8 cellular contexts compared by ENCODE assay signal in genomic region chr7:149623262-149623997, GRCh38.
DNase-seq lines count a peak whose midpoint lies in the region; ATAC-seq, FAIRE-seq and TF ChIP-seq lines count a peak whose summit lies in the region.
"Not testable (repeated sequence)": the region's sequence is repeated elsewhere in the genome, so short reads cannot be mapped to it uniquely, and the experiment has no call there.

No MANE protein-coding gene starts in this region.

- H3K9ac ChIP-seq in HUES64 (ENCODE audit: low read depth, low read length) (peak overlapping the region; percentile 84), keratinocyte (ENCODE audit: control insufficient read depth, extremely low read depth, insufficient read depth, low read length) (peak overlapping the region; percentile 82)

- dilution Hi-C loops in keratinocyte (cut with MboI; ENCODE audit: extremely low pct_ligation_motif_present, low sequenced_read_pairs): not testable (repeated sequence)

- CTCF ChIA-PET in CD8-positive, alpha-beta memory T cell (lab: Charles Lee): interaction anchor here (0.9 to 2.4 kb wide), 7 partner anchors 11 to 201 kb away, joined by 3 to 6 read pairs (median 4); partner anchors contain the start of gene ZNF467

- peaks cover 41 to 52% (median 48%) of the 10 kb centered on the region in 3 donors for H3K4me1 Mint-ChIP-seq in CD8-positive, alpha-beta memory T cell
- peaks cover 44% of the 10 kb centered on the region for H3K4me1 Mint-ChIP-seq in activated naive CD8-positive, alpha-beta T cell (ENCODE audit: low read depth)

- H3K79me2 ChIP-seq in keratinocyte (ENCODE audit: control insufficient read depth, insufficient read depth, low read length): peaks cover 43% of the 10 kb centered on the region

- peak overlapping the region; percentile 83 for H3K4me3 ChIP-seq in CD8-positive, alpha-beta memory T cell (ENCODE audit: low read length)
- H3K4me3 ChIP-seq in HUES64 (ENCODE audit: low read length): peak overlapping the region; percentile 77
- peak overlapping the region; percentile 91 for H3K4me3 ChIP-seq in epithelial cell of proximal tubule (ENCODE audit: low read depth, low read length)
- peak overlapping the region; percentile 77 to 96 (median 87) for H3K4me3 ChIP-seq in keratinocyte (ENCODE audit: control insufficient read depth in 2 of 3, extremely low read depth in 1 of 3, insufficient read depth in 2 of 3, low read depth in 1 of 3, low read length in 3 of 3)
- H3K4me3 ChIP-seq in testis: peak overlapping the region; percentile 97 to 99

- H3K36me3 Mint-ChIP-seq in CD8-positive, alpha-beta memory T cell: peaks cover 3 to 38% (median 9%) of the 10 kb centered on the region in 3 donors
- H3K36me3 Mint-ChIP-seq in activated naive CD8-positive, alpha-beta T cell: not testable (repeated sequence)

- peak overlapping the region; percentile 89 to 95 (median 93) for H3K4me3 Mint-ChIP-seq in CD8-positive, alpha-beta memory T cell
- peak overlapping the region; percentile 96 for H3K4me3 Mint-ChIP-seq in activated naive CD8-positive, alpha-beta T cell

- TF ChIP-seq POLR2A in testis (IDR thresholded peaks at IDR 0.05): not testable (repeated sequence)

- intact Hi-C loops in testis (cut with DNase I; ENCODE audit: low total_unique reads): not testable (repeated sequence)

- not testable (repeated sequence) for H3K9me3 Mint-ChIP-seq in CD8-positive, alpha-beta memory T cell; activated naive CD8-positive, alpha-beta T cell (ENCODE audit: low read depth)

- H3K27me3 ChIP-seq in CD8-positive, alpha-beta memory T cell (ENCODE audit: insufficient read depth, low read length, poor library complexity, severe bottlenecking); HUES64 (ENCODE audit: insufficient read depth, low read length); keratinocyte (ENCODE audit: control insufficient read depth, extremely low read depth, insufficient read depth, low read length); testis: not testable (repeated sequence)

- WGBS in HUES64: 49% methylated on average over 19 of the region's 19 CpGs
- 5 to 6% methylated on average over 16 to 19 of the region's 19 CpGs for WGBS in testis, 2 donors

- TF ChIP-seq CTCF in epithelial cell of proximal tubule (conservative IDR thresholded peaks at IDR 0.05; ENCODE audit: low read depth, low read length); keratinocyte (optimal IDR thresholded peaks at IDR 0.05 in 1 of 3, IDR thresholded peaks at IDR 0.05 in 1 of 3, conservative IDR thresholded peaks at IDR 0.05 in 1 of 3; ENCODE audit: extremely low read depth in 1 of 3, insufficient read depth in 2 of 3, low read length in 3 of 3); omental fat pad (IDR thresholded peaks at IDR 0.05); testis (IDR thresholded peaks at IDR 0.05): not testable (repeated sequence)

- peak overlapping the region; percentile 53 to 95 (median 93) for H3K27ac Mint-ChIP-seq in CD8-positive, alpha-beta memory T cell
- H3K27ac Mint-ChIP-seq in activated naive CD8-positive, alpha-beta T cell: peak overlapping the region; percentile 88

- H3K27ac ChIP-seq in CD8-positive, alpha-beta memory T cell (ENCODE audit: low read depth, low read length): peak overlapping the region; percentile 75
- not testable (repeated sequence) for H3K27ac ChIP-seq in HUES64 (ENCODE audit: low read depth, low read length)
- H3K27ac ChIP-seq in keratinocyte (ENCODE audit: control insufficient read depth, insufficient read depth, low read length) (peak overlapping the region; percentile 69), testis (peak overlapping the region in 1 of 2 donors; percentile 82)

- peak overlapping the region; percentile 78 for H3K4me2 ChIP-seq in keratinocyte (ENCODE audit: control insufficient read depth, extremely low read depth, insufficient read depth, low read depth, low read length)

- not testable (repeated sequence) for H3K9me1 ChIP-seq in keratinocyte (ENCODE audit: control insufficient read depth, extremely low read depth, insufficient read depth, low read length)

- POLR2A ChIA-PET in CD8-positive, alpha-beta memory T cell (lab: Charles Lee): not testable (repeated sequence)

- not testable (repeated sequence) for FAIRE-seq in keratinocyte (lab: Jason Lieb, UNC)

- H3K4me1 ChIP-seq in CD8-positive, alpha-beta memory T cell (ENCODE audit: insufficient read depth, low read length): peaks cover 32% of the 10 kb centered on the region
- not testable (repeated sequence) for H3K4me1 ChIP-seq in HUES64 (ENCODE audit: insufficient read depth, low read length); testis
- peaks cover 14% of the 10 kb centered on the region for H3K4me1 ChIP-seq in keratinocyte (ENCODE audit: control insufficient read depth, extremely low read depth, insufficient read depth, low read length)

- peaks cover 27% of the 10 kb centered on the region for H3K36me3 ChIP-seq in CD8-positive, alpha-beta memory T cell (ENCODE audit: insufficient read depth, low read length)
- H3K36me3 ChIP-seq in HUES64 (ENCODE audit: insufficient read depth, low read length) (peaks cover 27% of the 10 kb centered on the region), keratinocyte (ENCODE audit: control insufficient read depth in 2 of 2, extremely low read depth in 1 of 2, insufficient read depth in 2 of 2, low read length in 2 of 2) (peaks cover 14% of the 10 kb centered on the region in 2 experiments)
- H3K36me3 ChIP-seq in testis (ENCODE audit: low read depth, missing control alignments): not testable (repeated sequence)

- H2AFZ ChIP-seq in keratinocyte (ENCODE audit: control insufficient read depth, low read length): not testable (repeated sequence)

- not testable (repeated sequence) for ATAC-seq in omental fat pad (ENCODE audit: low FRiP score)

- not testable (repeated sequence) for H4K20me1 ChIP-seq in keratinocyte (ENCODE audit: control insufficient read depth, extremely low read depth, insufficient read depth, low read length)

- H3K9me3 ChIP-seq in CD8-positive, alpha-beta memory T cell (ENCODE audit: low read length); HUES64 (ENCODE audit: insufficient read depth, low read depth, low read length); keratinocyte (ENCODE audit: control insufficient read depth, low read depth, low read length); testis: not testable (repeated sequence)

- not testable (repeated sequence) for H3K27me3 Mint-ChIP-seq in CD8-positive, alpha-beta memory T cell; activated naive CD8-positive, alpha-beta T cell

- DNase-seq in CD8-positive, alpha-beta memory T cell; keratinocyte (ENCODE audit: low read depth, low spot score): not testable (repeated sequence)
- DNase-seq in RKO (ENCODE audit: low spot score) (peak; percentile 80), epithelial cell of proximal tubule (ENCODE audit: low read depth) (peak; percentile 13), omental fat pad (ENCODE audit: low spot score) (peak; percentile 55), testis (peak; percentile 72)
